In the genomic region with DNA sequence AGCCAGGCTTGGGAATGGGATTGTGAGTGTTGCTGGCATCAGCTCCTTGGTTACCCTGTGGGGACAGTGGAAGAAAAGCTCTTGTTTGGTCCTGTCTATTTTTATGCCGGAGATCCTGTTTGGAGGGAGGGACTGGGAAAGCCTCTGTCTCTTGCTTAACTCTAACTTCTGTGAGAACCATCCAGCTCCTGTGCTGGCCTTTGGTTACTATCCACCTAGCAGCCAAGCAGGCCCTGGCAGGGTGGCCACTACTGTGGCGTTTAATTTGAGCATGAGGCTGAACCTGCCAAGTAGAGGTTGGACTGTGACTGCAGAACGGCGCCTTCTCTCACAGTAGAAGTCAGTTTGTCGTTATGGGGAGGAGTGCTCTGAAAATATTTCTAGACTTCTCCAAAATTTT, we compare ENCODE assay signal across 16 cellular contexts.
A peak's percentile ranks its signal among the peaks of the same experiment; 100 is the strongest.
DNase-seq lines count a peak whose midpoint lies in the region; ATAC-seq and TF ChIP-seq lines count a peak whose summit lies in the region.
"Had no signal": no experiment of that assay in that cellular context is flagged by ENCODE, and none has a peak within 500 bp of the region (broad histone marks: within the 10 kb centered on the region; RNA-seq: fewer than 3 reads in every experiment).

No MANE protein-coding gene starts in this region.

- DNase-seq in Ammon's horn (ENCODE audit: low spot score) = peak; percentile 40
- no peak for DNase-seq in HFFc6
- peak; percentile 76 for DNase-seq in Right ventricle myocardium superior
- peak; percentile 29 for DNase-seq in pons (ENCODE audit: low spot score)
- DNase-seq in NCI-H146 treated with DMSO at 0.1 percent for 48 hours (lab: John Stamatoyannopoulos, UW; ENCODE audit: unreplicated experiment) = no peak
- no peak for DNase-seq in stimulated activated naive CD4-positive, alpha-beta T cell treated with Interleukin-2 at 50 U/mL for 16 hours (lab: John Stamatoyannopoulos, UW)
- DNase-seq in epidermal melanocyte (ENCODE audit: insufficient read length, low spot score) = no peak
- DNase-seq: activated CD4-positive, alpha-beta T cell treated with anti-CD3 and anti-CD28 coated beads, Interleukin-2, amount 50 U/mL, for 4 hours; adrenal gland; dermis blood vessel endothelial cell; MG63; occipital lobe; stimulated activated CD4-positive, alpha-beta T cell treated with anti-CD3 and anti-CD28 coated beads, Interleukin-2, amount 100 ng/mL, for 24 hours; stimulated activated naive B cell treated with anti-CD40 and anti-IgM and Interleukin-4, amounts not matched to agents 10 μg/mL and 1 μg/mL and 100 μg/mL, for 72 hours had no signal

- no peak for TF ChIP-seq CTCF in HFFc6 (IDR thresholded peaks at IDR 0.05)

- ATAC-seq in Right ventricle myocardium superior (ENCODE audit: poor library complexity) = peak; percentile 96
- ATAC-seq in HG03280 (IDR thresholded peaks at IDR 0.05; ENCODE audit: unreplicated experiment) = no peak
- ATAC-seq: gastroesophageal sphincter; stimulated activated naive B cell treated with anti-CD40 and anti-IgM and Interleukin-4, amounts not matched to agents 10 μg/mL and 1 μg/mL and 100 μg/mL, for 72 hours had no signal

- peaks cover 34% of the 10 kb centered on the region for H3K36me3 Mint-ChIP-seq in HFFc6 (ENCODE audit: low read depth)

- peaks cover 33% of the 10 kb centered on the region for H3K4me1 Mint-ChIP-seq in HFFc6 (ENCODE audit: low read depth)

- H3K27ac Mint-ChIP-seq in HFFc6 = peak overlapping the region; percentile 23
- H3K27ac Mint-ChIP-seq: stimulated activated naive B cell treated with anti-CD40 and anti-IgM and Interleukin-4, amounts not matched to agents 10 μg/mL and 1 μg/mL and 100 μg/mL, for 72 hours had no signal

- H3K9me3 Mint-ChIP-seq in HFFc6 = no peaks in the 10 kb centered on the region
- H3K9me3 Mint-ChIP-seq: stimulated activated naive B cell treated with anti-CD40 and anti-IgM and Interleukin-4, amounts not matched to agents 10 μg/mL and 1 μg/mL and 100 μg/mL, for 72 hours had no signal

- H3K27me3 Mint-ChIP-seq in HFFc6 (ENCODE audit: insufficient read depth) = no peaks in the 10 kb centered on the region; the same call in 1 of the 2 replicates
- H3K27me3 Mint-ChIP-seq: stimulated activated naive B cell treated with anti-CD40 and anti-IgM and Interleukin-4, amounts not matched to agents 10 μg/mL and 1 μg/mL and 100 μg/mL, for 72 hours had no signal

- no peak overlapping the region for H3K4me3 Mint-ChIP-seq in HFFc6
- H3K4me3 Mint-ChIP-seq: stimulated activated naive B cell treated with anti-CD40 and anti-IgM and Interleukin-4, amounts not matched to agents 10 μg/mL and 1 μg/mL and 100 μg/mL, for 72 hours had no signal

- intact Hi-C loops in Right ventricle myocardium superior (cut with DNase I) = no loop called here

Comparison
In these comparisons a context has a peak if more than half of its experiments do, and no peak if none do; other contexts are left out.
1. DNase-seq: peak in Ammon's horn (single experiment), Right ventricle myocardium superior (single experiment) and pons (single experiment); none in HFFc6 (single experiment), NCI-H146 treated with DMSO at 0.1 percent for 48 hours (single experiment), stimulated activated naive CD4-positive, alpha-beta T cell treated with Interleukin-2 at 50 U/mL for 16 hours (single experiment) and epidermal melanocyte (single experiment).